23 cellular contexts compared by ENCODE assay signal in genomic region chr11:32466279-32466915, GRCh38. TPM values are rescaled to one million over a fixed set of nuclear protein-coding genes. Genes with fewer than 3 reads are reported as not detected.
DNase-seq lines count a peak whose midpoint lies in the region; ATAC-seq and TF ChIP-seq lines count a peak whose summit lies in the region.
"Had no signal": no experiment of that assay in that cellular context is flagged by ENCODE, and none has a peak within 500 bp of the region (broad histone marks: within the 10 kb centered on the region; RNA-seq: fewer than 3 reads in every experiment).

No MANE protein-coding gene starts in this region.

- intact Hi-C loops in CD14-positive monocyte (cut with micrococcal nuclease): no loop called here

- peaks cover 0 to 1% (median 0%) of the 10 kb centered on the region in 7 donors for H3K9me3 Mint-ChIP-seq in CD14-positive monocyte
- H3K9me3 Mint-ChIP-seq: activated naive CD4-positive, alpha-beta T cell treated with anti-CD3 and anti-CD28 coated beads, Interleukin-2, amount 10 ng/mL, durations not matched to agents 7 days and 5 days; dendritic cell treated with granulocyte-macrophage colony-stimulating factor and Interleukin-4, amounts not matched to agents 40 ng/mL and 50 ng/mL, for 4 days; HFFc6; stimulated activated naive CD8-positive, alpha-beta T cell treated with anti-CD3 and anti-CD28 coated beads, Interleukin-15, Interleukin-2, amounts not matched to agents 100 ng/mL and 50 ng/mL, for 24 hours; T-helper 2 cell treated with Interferon-gamma antibody and Interleukin-4, amounts not matched to agents 5 μg/mL and 100 μg/mL, for 36 hours had no signal

- H3K4me3 Mint-ChIP-seq in CD14-positive monocyte: no peak overlapping the region
- H3K4me3 Mint-ChIP-seq: activated naive CD4-positive, alpha-beta T cell treated with anti-CD3 and anti-CD28 coated beads, Interleukin-2, amount 10 ng/mL, durations not matched to agents 7 days and 5 days; dendritic cell treated with granulocyte-macrophage colony-stimulating factor and Interleukin-4, amounts not matched to agents 40 ng/mL and 50 ng/mL, for 4 days; HFFc6; stimulated activated naive CD8-positive, alpha-beta T cell treated with anti-CD3 and anti-CD28 coated beads, Interleukin-15, Interleukin-2, amounts not matched to agents 100 ng/mL and 50 ng/mL, for 24 hours; T-helper 2 cell treated with Interferon-gamma antibody and Interleukin-4, amounts not matched to agents 5 μg/mL and 100 μg/mL, for 36 hours had no signal

- no peak overlapping the region for H3K27ac Mint-ChIP-seq in CD14-positive monocyte
- H3K27ac Mint-ChIP-seq: activated naive CD4-positive, alpha-beta T cell treated with anti-CD3 and anti-CD28 coated beads, Interleukin-2, amount 10 ng/mL, durations not matched to agents 7 days and 5 days; dendritic cell treated with granulocyte-macrophage colony-stimulating factor and Interleukin-4, amounts not matched to agents 40 ng/mL and 50 ng/mL, for 4 days; HFFc6; progenitor cell of endocrine pancreas; stimulated activated naive CD8-positive, alpha-beta T cell treated with anti-CD3 and anti-CD28 coated beads, Interleukin-15, Interleukin-2, amounts not matched to agents 100 ng/mL and 50 ng/mL, for 24 hours; T-helper 2 cell treated with Interferon-gamma antibody and Interleukin-4, amounts not matched to agents 5 μg/mL and 100 μg/mL, for 36 hours had no signal

- DNase-seq in HT1080 (ENCODE audit: low read depth) (peak; percentile 65), NOMO-1 treated with dmso at 0.1 percent for 144 hours (lab: John Stamatoyannopoulos, UW; ENCODE audit: unreplicated experiment) (peak; percentile 80), fibroblast of pulmonary artery (ENCODE audit: low read depth) (peak; percentile 68), omental fat pad (ENCODE audit: low spot score) (no peak), KG1 (lab: John Stamatoyannopoulos, UW) (no peak), CD14-positive monocyte (ENCODE audit: low spot score) (no peak), G401 (ENCODE audit: low spot score) (no peak), NCI-H2107 (lab: John Stamatoyannopoulos, UW) (no peak)
- DNase-seq: activated CD4-positive, alpha-beta T cell treated with anti-CD3 and anti-CD28 coated beads for 48 hours; activated naive CD4-positive, alpha-beta T cell treated with anti-CD3 and anti-CD28 coated beads, Interleukin-2, amount 10 ng/mL, durations not matched to agents 7 days and 5 days; body of pancreas; Calu3; heart left ventricle; HFFc6; NCI-H2029 treated with DMSO at 0.1 percent for 48 hours; NCI-H526; SHP77 had no signal

- no peak for TF ChIP-seq CTCF in fibroblast of pulmonary artery (IDR thresholded peaks at IDR 0.05; ENCODE audit: low read length, missing control alignments)
- no peak for TF ChIP-seq CTCF in omental fat pad (IDR thresholded peaks at IDR 0.05)
- no peak for TF ChIP-seq CTCF in CD14-positive monocyte (IDR thresholded peaks at IDR 0.05)

- H3K4me1 Mint-ChIP-seq in CD14-positive monocyte: peaks cover 15% of the 10 kb centered on the region
- H3K4me1 Mint-ChIP-seq: activated naive CD4-positive, alpha-beta T cell treated with anti-CD3 and anti-CD28 coated beads, Interleukin-2, amount 10 ng/mL, durations not matched to agents 7 days and 5 days had no signal

- no peaks in the 10 kb centered on the region for H3K36me3 Mint-ChIP-seq in CD14-positive monocyte
- H3K36me3 Mint-ChIP-seq: activated naive CD4-positive, alpha-beta T cell treated with anti-CD3 and anti-CD28 coated beads, Interleukin-2, amount 10 ng/mL, durations not matched to agents 7 days and 5 days had no signal

- peak; percentile 89 for ATAC-seq in omental fat pad (ENCODE audit: low FRiP score)
- ATAC-seq: body of pancreas had no signal

- H3K4me3 ChIP-seq in fibroblast of pulmonary artery (replicated peaks; ENCODE audit: low read depth, low read length): no peak overlapping the region
- H3K4me3 ChIP-seq: body of pancreas, heart left ventricle, vagina had no signal

- peaks cover 2 to 3% (median 2%) of the 10 kb centered on the region in 3 donors for H3K27me3 Mint-ChIP-seq in CD14-positive monocyte (ENCODE audit: low read depth in 3 of 3)
- H3K27me3 Mint-ChIP-seq: dendritic cell treated with granulocyte-macrophage colony-stimulating factor and Interleukin-4, amounts not matched to agents 40 ng/mL and 50 ng/mL, for 4 days; progenitor cell of endocrine pancreas had no signal

- in situ Hi-C loops in G401 (cut with HindIII; ENCODE audit: low sequenced_read_pairs): no loop called here

RNA-seq across cellular contexts. Expression of gene WT1, which starts 31.1 kb away (rescaled TPM):
- 4.4 and 9.6 TPM in 2 replicates for total RNA-seq in HT1080 (2014; rRNA removed; shearing (Covaris generic))
- 4.6 and 5.4 TPM in 2 replicates for polyA plus RNA-seq in HT1080 (2015; cell fraction: cytosol; rRNA removed)
- 4.6 and 5.9 TPM in 2 replicates for polyA plus RNA-seq in HT1080 (2015; cell fraction: nucleus; rRNA removed)
- total RNA-seq in omental fat pad: 10 to 100 TPM in 3 of 4 donors, 1 to 10 TPM in 1; 5.5 to 78.0 (median 44.1) TPM
- polyA plus RNA-seq in CD14-positive monocyte: not detected
- not detected in 2 replicates for total RNA-seq in G401 (2014; rRNA removed; shearing (Covaris generic))
- total RNA-seq: Calu3, HFFc6, progenitor cell of endocrine pancreas had no signal
- polyA plus RNA-seq: esophagus had no signal

Comparison
In these comparisons a context has a peak if more than half of its experiments do, and no peak if none do; other contexts are left out.
1. DNase-seq: peak in HT1080 (single experiment), NOMO-1 treated with dmso at 0.1 percent for 144 hours (single experiment) and fibroblast of pulmonary artery (single experiment); none in omental fat pad (single experiment), KG1 (single experiment), CD14-positive monocyte (single experiment), G401 (single experiment) and NCI-H2107 (single experiment).